In genomic region chr12:131217024-131217586, GRCh38 we compare ENCODE assay signal across 20 cellular contexts.
A peak's percentile ranks its signal among the peaks of the same experiment; 100 is the strongest.
DNase-seq lines count a peak whose midpoint lies in the region; ATAC-seq, FAIRE-seq and TF ChIP-seq lines count a peak whose summit lies in the region.
"Had no signal": no experiment of that assay in that cellular context is flagged by ENCODE, and none has a peak within 500 bp of the region (broad histone marks: within the 10 kb centered on the region; RNA-seq: fewer than 3 reads in every experiment).

No MANE protein-coding gene starts in this region.

- peak in 5 of 8 donors; percentile 32 to 74 (median 58) for ATAC-seq in heart right ventricle
- ATAC-seq in right cardiac atrium: no peak
- ATAC-seq: gastroesophageal sphincter; GM23338; naive thymus-derived CD8-positive, alpha-beta T cell had no signal

- H3K27me3 ChIP-seq in heart right ventricle (peaks cover 0 to 38% (median 27%) of the 10 kb centered on the region in 7 donors), right cardiac atrium (ENCODE audit: control insufficient read depth, insufficient read depth) (no peaks in the 10 kb centered on the region), WERI-Rb-1 (ENCODE audit: insufficient read depth, low read depth, severe bottlenecking) (no peaks in the 10 kb centered on the region)

- TF ChIP-seq CTCF in heart right ventricle (IDR thresholded peaks at IDR 0.05) (no peak), WERI-Rb-1 (IDR thresholded peaks at IDR 0.05; ENCODE audit: low read depth, low read length) (no peak)

- H3K4me3 ChIP-seq in heart right ventricle: no peak overlapping the region
- H3K4me3 ChIP-seq in right cardiac atrium (ENCODE audit: low read length): no peak overlapping the region
- H3K4me3 ChIP-seq in WERI-Rb-1 (ENCODE audit: low read depth, low read length): no peak overlapping the region
- H3K4me3 ChIP-seq: gastroesophageal sphincter, GM23338, suprapubic skin had no signal

- intact Hi-C loops in heart right ventricle (cut with DNase I) (no loop called here), right cardiac atrium (cut with DNase I) (no loop called here)

- H3K36me3 ChIP-seq in heart right ventricle: no peaks in the 10 kb centered on the region
- H3K36me3 ChIP-seq in WERI-Rb-1: no peaks in the 10 kb centered on the region
- H3K36me3 ChIP-seq: gastroesophageal sphincter, suprapubic skin had no signal

- DNase-seq in heart right ventricle (peak in 1 of 2 donors; percentile 31), right cardiac atrium (no peak), WERI-Rb-1 (peak; percentile 51), mesenteric fat pad (ENCODE audit: low spot score) (peak; percentile 83), DMS 273 (lab: John Stamatoyannopoulos, UW; ENCODE audit: unreplicated experiment) (no peak), nucleus accumbens (lab: John Stamatoyannopoulos, UW) (no peak), RCC 7860 (ENCODE audit: low spot score) (no peak)
- DNase-seq: activated CD4-positive, alpha-beta T cell treated with anti-CD3 and anti-CD28 coated beads, Interleukin-2, amount 10 ng/mL, durations not matched to agents 7 days and 5 days; activated gamma-delta T cell; amniotic stem cell; cortex of kidney; naive thymus-derived CD8-positive, alpha-beta T cell; NCI-H1105 treated with DMSO at 0.1 percent for 48 hours; NCI-H2081 treated with DMSO at 0.1 percent for 48 hours; NCI-H446 treated with DMSO at 0.1 percent for 48 hours; stimulated activated CD4-positive, alpha-beta T cell treated with anti-CD3 and anti-CD28 coated beads, Interleukin-1b, Interleukin-23, amount 100 ng/mL, for 48 hours had no signal

- 18 to 19% methylated on average over 22 of the region's 22 CpGs for WGBS in heart right ventricle, 2 donors
- 23% methylated on average over 22 of the region's 22 CpGs for WGBS in right cardiac atrium

- no peak for FAIRE-seq in RCC 7860 (lab: Jason Lieb, UNC)

- peaks cover 0 to 9% (median under 1%) of the 10 kb centered on the region in 9 donors for H3K4me1 ChIP-seq in heart right ventricle
- no peaks in the 10 kb centered on the region for H3K4me1 ChIP-seq in right cardiac atrium (ENCODE audit: control insufficient read depth, insufficient read depth, low read length)
- H3K4me1 ChIP-seq: gastroesophageal sphincter had no signal

- peak overlapping the region in 1 of 10 donors; percentile 11 for H3K27ac ChIP-seq in heart right ventricle
- H3K27ac ChIP-seq in right cardiac atrium (ENCODE audit: low read length): no peak overlapping the region
- peak overlapping the region; percentile 64 for H3K27ac ChIP-seq in WERI-Rb-1
- H3K27ac ChIP-seq: gastroesophageal sphincter, HL-60, suprapubic skin had no signal

- H3K9me3 ChIP-seq in heart right ventricle: peaks cover 0 to 10% (median 0%) of the 10 kb centered on the region in 11 donors
- H3K9me3 ChIP-seq in right cardiac atrium (ENCODE audit: control insufficient read depth, low read length): no peaks in the 10 kb centered on the region
- H3K9me3 ChIP-seq in WERI-Rb-1 (ENCODE audit: severe bottlenecking): no peaks in the 10 kb centered on the region
- H3K9me3 ChIP-seq: gastroesophageal sphincter had no signal

Comparison
In these comparisons a context has a peak if more than half of its experiments do, and no peak if none do; other contexts are left out.
1. ATAC-seq: peak in heart right ventricle (5 of 8); none in right cardiac atrium (0 of 2).
2. DNase-seq: peak in WERI-Rb-1 (single experiment) and mesenteric fat pad (single experiment); none in right cardiac atrium (0 of 3), DMS 273 (single experiment), nucleus accumbens (0 of 56) and RCC 7860 (single experiment).